ENCODE assay signal across 25 cellular contexts in genomic region chr1:98130406-98130805, GRCh38.
"Had no signal": no experiment of that assay in that cellular context is flagged by ENCODE, and none has a peak within 500 bp of the region (broad histone marks: within the 10 kb centered on the region; RNA-seq: fewer than 3 reads in every experiment).

No MANE protein-coding gene starts in this region.

- H3K4me2 ChIP-seq: KMS-11, SK-N-SH had no signal

- DNase-seq: activated CD4-positive, alpha-beta T cell treated with anti-CD3 and anti-CD28 coated beads for 36 hours; activated CD4-positive, alpha-beta T cell treated with anti-CD3 and anti-CD28 coated beads, Interleukin-2, amount 10 ng/mL, durations not matched to agents 7 days and 5 days; activated CD4-positive, alpha-beta T cell treated with anti-CD3 and anti-CD28 coated beads, Interleukin-2, amount 50 U/mL, for 48 hours; activated CD8-positive, alpha-beta T cell treated with anti-CD3 and anti-CD28 coated beads, Interleukin-2, amount 10 ng/mL, durations not matched to agents 7 days and 5 days; activated gamma-delta T cell treated with Interleukin-2 at 50 U/mL for 16 hours; activated naive CD4-positive, alpha-beta T cell treated with anti-CD3 and anti-CD28 coated beads for 36 hours; activated T-cell treated with anti-CD3 and anti-CD28 coated beads for 4 hours; activated T-cell treated with anti-CD3 and anti-CD28 coated beads, Interleukin-2, amount 50 U/mL, for 4 hours; adrenal gland; body of pancreas; caudate nucleus; cerebellar nuclear complex; NCI-H1092 treated with DMSO at 0.1 percent for 48 hours; NCI-H1417; NCI-H146; NCI-H187; NCI-H2029 treated with DMSO at 0.1 percent for 48 hours; NCI-H2107; NCI-H446; NCI-H510A treated with DMSO at 0.1 percent for 48 hours; NCI-H526 treated with DMSO at 0.1 percent for 48 hours; SHP77; SJCRH30; SK-N-SH had no signal

- H3K9ac ChIP-seq: KMS-11, SK-N-SH had no signal

- H3K36me3 ChIP-seq: adrenal gland, SJCRH30 had no signal

- H3K9me2 ChIP-seq: SK-N-SH had no signal

- H3K4me3 ChIP-seq: adrenal gland, body of pancreas, SJCRH30 had no signal

- H3K27ac ChIP-seq: adrenal gland, body of pancreas, KMS-11, SJCRH30 had no signal

- H3K27me3 ChIP-seq: adrenal gland, body of pancreas, SJCRH30 had no signal

- H3K9me3 ChIP-seq: adrenal gland, body of pancreas, SJCRH30, SK-N-SH had no signal
